8 cellular contexts compared by ENCODE assay signal in genomic region chr9:83620841-83621636, GRCh38. TPM values are rescaled to one million over a fixed set of nuclear protein-coding genes. Genes with fewer than 3 reads are reported as not detected.
DNase-seq lines count a peak whose midpoint lies in the region; ATAC-seq and TF ChIP-seq lines count a peak whose summit lies in the region.

No MANE protein-coding gene starts in this region.

- peaks cover 26% of the 10 kb centered on the region for H3K4me1 Mint-ChIP-seq in memory B cell

- H3K4me3 ChIP-seq in WERI-Rb-1 (ENCODE audit: low read depth, low read length) (no peak overlapping the region), thymus (ENCODE audit: low read length) (peak overlapping the region; percentile 2)

- H3K27me3 ChIP-seq in WERI-Rb-1 (ENCODE audit: insufficient read depth, low read depth, severe bottlenecking) (no peaks in the 10 kb centered on the region), thymus (ENCODE audit: control insufficient read depth, insufficient read depth) (no peaks in the 10 kb centered on the region)

- DNase-seq in AG08396 (ENCODE audit: low spot score): peak; percentile 71
- DNase-seq in GM13977 (ENCODE audit: low spot score): peak; percentile 55
- DNase-seq in NCI-H1694 (lab: John Stamatoyannopoulos, UW): peak; percentile 49
- DNase-seq in WERI-Rb-1: peak; percentile 31
- peak; percentile 59 for DNase-seq in ecto neural progenitor cell (ENCODE audit: low spot score)
- peak; percentile 27 to 30 for DNase-seq in memory B cell (ENCODE audit: low spot score in 2 of 2)

- ATAC-seq in memory B cell (ENCODE audit: low read depth) (peak; percentile 23), HG03442 (IDR thresholded peaks at IDR 0.05; ENCODE audit: unreplicated experiment) (no peak)

- no peak overlapping the region for H3K27ac Mint-ChIP-seq in memory B cell

- TF ChIP-seq CTCF in GM13977 (IDR thresholded peaks at IDR 0.05; ENCODE audit: extremely low read depth, insufficient read depth, missing control alignments) (peak; percentile 70), WERI-Rb-1 (IDR thresholded peaks at IDR 0.05; ENCODE audit: low read depth, low read length) (peak; percentile 66)

- H3K27ac ChIP-seq in WERI-Rb-1 (no peak overlapping the region), thymus (ENCODE audit: low read depth) (no peak overlapping the region)

- H3K36me3 ChIP-seq in WERI-Rb-1: peaks cover 5% of the 10 kb centered on the region; the same call in 1 of the 2 replicates
- H3K36me3 ChIP-seq in thymus (ENCODE audit: control insufficient read depth, insufficient read depth): no peaks in the 10 kb centered on the region

- H3K36me3 Mint-ChIP-seq in memory B cell: peaks cover 2% of the 10 kb centered on the region

- in situ Hi-C loops in GM13977 (cut with MboI; ENCODE audit: low pct_unique_long_range_greater_than_20kb, low sequenced_read_pairs, unreplicated experiment): no loop called here

- no peaks in the 10 kb centered on the region for H3K9me3 Mint-ChIP-seq in memory B cell

- no peaks in the 10 kb centered on the region for H3K27me3 Mint-ChIP-seq in memory B cell

- peak overlapping the region; percentile 41 for H3K4me3 Mint-ChIP-seq in memory B cell

- H3K4me1 ChIP-seq in thymus (ENCODE audit: control insufficient read depth, insufficient read depth, low read length): peaks cover 22% of the 10 kb centered on the region

- WGBS in thymus: 43% methylated on average over 7 of the region's 7 CpGs

- H3K9me3 ChIP-seq in WERI-Rb-1 (ENCODE audit: severe bottlenecking) (no peaks in the 10 kb centered on the region), thymus (ENCODE audit: control insufficient read depth) (no peaks in the 10 kb centered on the region)

RNA-seq across cellular contexts. Expression of gene IDNK, which starts 1.9 kb away (rescaled TPM):
- 35.0 TPM for polyA plus RNA-seq in thymus
